15 cellular contexts compared by ENCODE assay signal in genomic region chr9:134382733-134383132, GRCh38. TPM values are rescaled to one million over a fixed set of nuclear protein-coding genes. Genes with fewer than 3 reads are reported as not detected.
DNase-seq lines count a peak whose midpoint lies in the region; ATAC-seq, FAIRE-seq and TF ChIP-seq lines count a peak whose summit lies in the region.
"Had no signal": no experiment of that assay in that cellular context is flagged by ENCODE, and none has a peak within 500 bp of the region (broad histone marks: within the 10 kb centered on the region; RNA-seq: fewer than 3 reads in every experiment).

No MANE protein-coding gene starts in this region.

- in situ Hi-C loops in gastrocnemius medialis (cut with MboI; ENCODE audit: low sequenced_read_pairs in 4 of 4): no loop called here

- no peaks in the 10 kb centered on the region for H3F3A ChIP-seq in SK-N-SH (replicated peaks; ENCODE audit: insufficient read depth)

- H3K36me3 ChIP-seq in BLaER1 treated with 17β-estradiol and CSF1 and Interleukin-3, amounts not matched to agents 10 nM and 100 nM: peaks cover 0 to 9% (median 0%) of the 10 kb centered on the region in 11 experiments; a peak in 2 of 22 replicates
- no peaks in the 10 kb centered on the region for H3K36me3 ChIP-seq in gastrocnemius medialis
- H3K36me3 ChIP-seq in SK-N-SH (replicated peaks in 1 of 2; ENCODE audit: control insufficient read depth in 1 of 2, insufficient read depth in 2 of 2, low read length in 1 of 2): no peaks in the 10 kb centered on the region

- H3K27me3 ChIP-seq in BLaER1 treated with 17β-estradiol and CSF1 and Interleukin-3, amounts not matched to agents 10 nM and 100 nM: no peaks in the 10 kb centered on the region
- no peaks in the 10 kb centered on the region for H3K27me3 ChIP-seq in gastrocnemius medialis
- H3K27me3 ChIP-seq in SK-N-SH (ENCODE audit: insufficient read depth): no peaks in the 10 kb centered on the region

- ATAC-seq in left colon (peak; percentile 73), gastrocnemius medialis (no peak)
- ATAC-seq: Right ventricle myocardium inferior had no signal

- H3K4me3 ChIP-seq in BLaER1 treated with 17β-estradiol and CSF1 and Interleukin-3, amounts not matched to agents 10 nM and 100 nM: peak overlapping the region in 1 of 10 experiments; percentile 29; a peak in 3 of 20 replicates
- H3K4me3 ChIP-seq in gastrocnemius medialis: no peak overlapping the region
- H3K4me3 ChIP-seq in SK-N-SH (ENCODE audit: low read depth in 2 of 2, low read length in 1 of 2): no peak overlapping the region
- H3K4me3 ChIP-seq: lung had no signal

- 100% methylated on average over 3 of the region's 14 CpGs for WGBS in SK-N-SH (ENCODE audit: low lambda C conversion rate)

- no peak for TF ChIP-seq POLR2A in gastrocnemius medialis (IDR thresholded peaks at IDR 0.05)
- TF ChIP-seq POLR2A in GM12892 (IDR thresholded peaks at IDR 0.05; ENCODE audit: low read depth, low read length): no peak

- H3K27ac ChIP-seq in BLaER1 treated with 17β-estradiol and CSF1 and Interleukin-3, amounts not matched to agents 10 nM and 100 nM: peak overlapping the region in 3 of 11 experiments; percentile 4 to 46 (median 44); a peak in 5 of 22 replicates
- peak overlapping the region; percentile 90 to 100 (median 100) for H3K27ac ChIP-seq in gastrocnemius medialis
- no peak overlapping the region; a peak in 1 of 4 replicates for H3K27ac ChIP-seq in SK-N-SH (ENCODE audit: low read depth in 2 of 2, low read length in 1 of 2)

- H3K9ac ChIP-seq in BLaER1 treated with 17β-estradiol and CSF1 and Interleukin-3, amounts not matched to agents 10 nM and 100 nM: peak overlapping the region in 10 of 11 experiments; percentile 32 to 60 (median 46); a peak in 15 of 22 replicates
- H3K9ac ChIP-seq in SK-N-SH: no peak overlapping the region

- H3K9me2 ChIP-seq in SK-N-SH: no peaks in the 10 kb centered on the region

- H2AFZ ChIP-seq in SK-N-SH (ENCODE audit: low read depth): no peak overlapping the region

- no peaks in the 10 kb centered on the region for H3K9me3 ChIP-seq in BLaER1 treated with 17β-estradiol and CSF1 and Interleukin-3, amounts not matched to agents 10 nM and 100 nM (replicated peaks in 1 of 11)
- H3K9me3 ChIP-seq in gastrocnemius medialis (no peaks in the 10 kb centered on the region), SK-N-SH (no peaks in the 10 kb centered on the region)

- POLR2A ChIA-PET in SK-N-SH (lab: Yijun Ruan, JAX): interaction anchor here (1.0 kb wide), 1 partner anchor 15 kb away, joined by 3 read pairs; no protein-coding TSS in a partner anchor

- CTCF ChIA-PET in SK-N-SH (lab: Yijun Ruan, JAX): interaction anchor here (0.6 to 2.7 kb wide), 5 partner anchors 12 to 61 kb away, joined by 4 to 6 read pairs (median 5); no protein-coding TSS in a partner anchor

- no peak for TF ChIP-seq RAD21 in SK-N-SH (IDR thresholded peaks at IDR 0.05; ENCODE audit: low read length)

- no peak for TF ChIP-seq EP300 in SK-N-SH (IDR thresholded peaks at IDR 0.05; ENCODE audit: borderline replicate concordance in 1 of 2, low read depth in 1 of 2, low read length in 1 of 2)

- peaks cover 100% of the 10 kb centered on the region in 11 experiments for H4K20me1 ChIP-seq in BLaER1 treated with 17β-estradiol and CSF1 and Interleukin-3, amounts not matched to agents 10 nM and 100 nM
- H4K20me1 ChIP-seq in SK-N-SH (ENCODE audit: insufficient read depth): peaks cover 98% of the 10 kb centered on the region

- intact Hi-C loops in left colon (cut with DNase I, micrococcal nuclease) (no loop called here), gastrocnemius medialis (cut with DNase I; ENCODE audit: low total_unique reads) (no loop called here)

- H3K4me2 ChIP-seq in BLaER1 treated with 17β-estradiol and CSF1 and Interleukin-3, amounts not matched to agents 10 nM and 100 nM: peak overlapping the region; percentile 82 to 98 (median 93)
- no peak overlapping the region for H3K4me2 ChIP-seq in SK-N-SH

- DNase-seq in SW480 (ENCODE audit: low spot score) (peak; percentile 33), left colon (peak; percentile 82 to 84), gastrocnemius medialis (no peak), SK-N-SH (no peak), NCI-H1092 (lab: John Stamatoyannopoulos, UW) (no peak), GM12892 (ENCODE audit: insufficient read length) (no peak)
- DNase-seq in effector CD8-positive, alpha-beta T cell (lab: John Stamatoyannopoulos, UW): no peak
- DNase-seq: aorta, HFFc6, NCI-H345 had no signal

- no peak for TF ChIP-seq CTCF in gastrocnemius medialis (IDR thresholded peaks at IDR 0.05 in 4 of 5, conservative IDR thresholded peaks at IDR 0.05 in 1 of 5)
- no peak for TF ChIP-seq CTCF in SK-N-SH (IDR thresholded peaks at IDR 0.05)

- H3K4me1 ChIP-seq in BLaER1 treated with 17β-estradiol and CSF1 and Interleukin-3, amounts not matched to agents 10 nM and 100 nM: peaks cover 99 to 100% (median 100%) of the 10 kb centered on the region in 10 experiments
- H3K4me1 ChIP-seq in gastrocnemius medialis: peaks cover 93 to 99% of the 10 kb centered on the region in 2 donors
- peaks cover 7 to 64% of the 10 kb centered on the region in 2 experiments; a peak in 3 of 4 replicates for H3K4me1 ChIP-seq in SK-N-SH (ENCODE audit: control insufficient read depth in 1 of 2, insufficient read depth in 2 of 2, low read depth in 1 of 2, low read length in 1 of 2)

- peaks cover 21% of the 10 kb centered on the region; the same call in 1 of the 2 replicates for H3K79me2 ChIP-seq in SK-N-SH (ENCODE audit: insufficient read depth)

- FAIRE-seq in GM12892 (lab: Jason Lieb, UNC): no peak
- FAIRE-seq: D721Med, frontal cortex had no signal

TF ChIP-seq in SK-N-SH, 30 proteins besides CTCF, POLR2A, EP300 and RAD21 (continues in another document):
- no peak for TF ChIP-seq TEAD4 (IDR thresholded peaks at IDR 0.05; ENCODE audit: borderline replicate concordance, insufficient read depth)
- TF ChIP-seq, protein P1, sequence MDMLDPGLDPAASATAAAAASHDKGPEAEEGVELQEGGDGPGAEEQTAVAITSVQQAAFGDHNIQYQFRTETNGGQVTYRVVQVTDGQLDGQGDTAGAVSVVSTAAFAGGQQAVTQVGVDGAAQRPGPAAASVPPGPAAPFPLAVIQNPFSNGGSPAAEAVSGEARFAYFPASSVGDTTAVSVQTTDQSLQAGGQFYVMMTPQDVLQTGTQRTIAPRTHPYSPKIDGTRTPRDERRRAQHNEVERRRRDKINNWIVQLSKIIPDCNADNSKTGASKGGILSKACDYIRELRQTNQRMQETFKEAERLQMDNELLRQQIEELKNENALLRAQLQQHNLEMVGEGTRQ (IDR thresholded peaks at IDR 0.05; ENCODE audit: borderline replicate concordance, low read depth, low read length): no peak
- TF ChIP-seq MAX (IDR thresholded peaks at IDR 0.05; ENCODE audit: low read depth): no peak
- TF ChIP-seq, protein P2, sequence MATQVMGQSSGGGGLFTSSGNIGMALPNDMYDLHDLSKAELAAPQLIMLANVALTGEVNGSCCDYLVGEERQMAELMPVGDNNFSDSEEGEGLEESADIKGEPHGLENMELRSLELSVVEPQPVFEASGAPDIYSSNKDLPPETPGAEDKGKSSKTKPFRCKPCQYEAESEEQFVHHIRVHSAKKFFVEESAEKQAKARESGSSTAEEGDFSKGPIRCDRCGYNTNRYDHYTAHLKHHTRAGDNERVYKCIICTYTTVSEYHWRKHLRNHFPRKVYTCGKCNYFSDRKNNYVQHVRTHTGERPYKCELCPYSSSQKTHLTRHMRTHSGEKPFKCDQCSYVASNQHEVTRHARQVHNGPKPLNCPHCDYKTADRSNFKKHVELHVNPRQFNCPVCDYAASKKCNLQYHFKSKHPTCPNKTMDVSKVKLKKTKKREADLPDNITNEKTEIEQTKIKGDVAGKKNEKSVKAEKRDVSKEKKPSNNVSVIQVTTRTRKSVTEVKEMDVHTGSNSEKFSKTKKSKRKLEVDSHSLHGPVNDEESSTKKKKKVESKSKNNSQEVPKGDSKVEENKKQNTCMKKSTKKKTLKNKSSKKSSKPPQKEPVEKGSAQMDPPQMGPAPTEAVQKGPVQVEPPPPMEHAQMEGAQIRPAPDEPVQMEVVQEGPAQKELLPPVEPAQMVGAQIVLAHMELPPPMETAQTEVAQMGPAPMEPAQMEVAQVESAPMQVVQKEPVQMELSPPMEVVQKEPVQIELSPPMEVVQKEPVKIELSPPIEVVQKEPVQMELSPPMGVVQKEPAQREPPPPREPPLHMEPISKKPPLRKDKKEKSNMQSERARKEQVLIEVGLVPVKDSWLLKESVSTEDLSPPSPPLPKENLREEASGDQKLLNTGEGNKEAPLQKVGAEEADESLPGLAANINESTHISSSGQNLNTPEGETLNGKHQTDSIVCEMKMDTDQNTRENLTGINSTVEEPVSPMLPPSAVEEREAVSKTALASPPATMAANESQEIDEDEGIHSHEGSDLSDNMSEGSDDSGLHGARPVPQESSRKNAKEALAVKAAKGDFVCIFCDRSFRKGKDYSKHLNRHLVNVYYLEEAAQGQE (IDR thresholded peaks at IDR 0.05; ENCODE audit: low read depth, low read length): no peak
- no peak for TF ChIP-seq NRF1 (IDR thresholded peaks at IDR 0.05; ENCODE audit: low read depth, low read length)
- no peak for TF ChIP-seq GABPA (IDR thresholded peaks at IDR 0.05; ENCODE audit: low read depth)
- TF ChIP-seq EZH2phosphoT487 (IDR thresholded peaks at IDR 0.05; ENCODE audit: borderline replicate concordance, low read depth): no peak
- no peak for TF ChIP-seq GATA2 (CRISPR knock-in tag; IDR thresholded peaks at IDR 0.05)
- TF ChIP-seq FOXM1 (IDR thresholded peaks at IDR 0.05; ENCODE audit: low read depth): no peak
- TF ChIP-seq FOSL2 (IDR thresholded peaks at IDR 0.05; ENCODE audit: borderline replicate concordance, low read depth): no peak
- no peak for TF ChIP-seq RFX5 (IDR thresholded peaks at IDR 0.05; ENCODE audit: low read length)
- TF ChIP-seq TAF1 (IDR thresholded peaks at IDR 0.05; ENCODE audit: borderline replicate concordance, low read depth, low read length): no peak
- TF ChIP-seq TCF12 (IDR thresholded peaks at IDR 0.05): no peak
- TF ChIP-seq SIN3A (IDR thresholded peaks at IDR 0.05; ENCODE audit: borderline replicate concordance, low read depth, low read length): no peak

RNA-seq across cellular contexts. Expression of gene RXRA, which starts 56.5 kb away (rescaled TPM):
- 10 to 100 TPM; 68.3 to 88.9 TPM for total RNA-seq in left colon
- total RNA-seq in gastrocnemius medialis: 100 to 1,000 TPM in 3 of 4 donors, 10 to 100 TPM in 1; 70.8 to 224 (median 160) TPM
- polyA plus RNA-seq in SK-N-SH (2012; rRNA removed): 5.2 and 7.6 TPM in 2 replicates
- polyA plus RNA-seq in SK-N-SH (2012; cell fraction: cytosol; rRNA removed): 3.4 and 5.5 TPM in 2 replicates
- 8.0 and 8.8 TPM in 2 replicates for polyA plus RNA-seq in SK-N-SH (2012; cell fraction: nucleus; rRNA removed)
- polyA plus RNA-seq in GM12892 (2012; ENCODE audit: missing spikeins): 19.7 TPM

Comparison
In these comparisons a context has a peak if more than half of its experiments do, and no peak if none do; other contexts are left out.
1. H3K27ac ChIP-seq: peak in gastrocnemius medialis (4 of 4); none in SK-N-SH (0 of 2).
2. DNase-seq: peak in SW480 (single experiment) and left colon (2 of 2); none in gastrocnemius medialis (0 of 2), SK-N-SH (single experiment), effector CD8-positive, alpha-beta T cell (single experiment), NCI-H1092 (single experiment) and GM12892 (single experiment).